ENCODE assay signal across 1 cellular context in genomic region chr19:1856698-1857603, GRCh38.
A peak's percentile ranks its signal among the peaks of the same experiment; 100 is the strongest.
TF ChIP-seq lines count a peak whose summit lies in the region.

No MANE protein-coding gene starts in this region.

TF ChIP-seq in K562, 482 proteins besides CTCF, POLR2A, EP300 and RAD21 (continued from another document and continues in another):
- TF ChIP-seq, protein P1, sequence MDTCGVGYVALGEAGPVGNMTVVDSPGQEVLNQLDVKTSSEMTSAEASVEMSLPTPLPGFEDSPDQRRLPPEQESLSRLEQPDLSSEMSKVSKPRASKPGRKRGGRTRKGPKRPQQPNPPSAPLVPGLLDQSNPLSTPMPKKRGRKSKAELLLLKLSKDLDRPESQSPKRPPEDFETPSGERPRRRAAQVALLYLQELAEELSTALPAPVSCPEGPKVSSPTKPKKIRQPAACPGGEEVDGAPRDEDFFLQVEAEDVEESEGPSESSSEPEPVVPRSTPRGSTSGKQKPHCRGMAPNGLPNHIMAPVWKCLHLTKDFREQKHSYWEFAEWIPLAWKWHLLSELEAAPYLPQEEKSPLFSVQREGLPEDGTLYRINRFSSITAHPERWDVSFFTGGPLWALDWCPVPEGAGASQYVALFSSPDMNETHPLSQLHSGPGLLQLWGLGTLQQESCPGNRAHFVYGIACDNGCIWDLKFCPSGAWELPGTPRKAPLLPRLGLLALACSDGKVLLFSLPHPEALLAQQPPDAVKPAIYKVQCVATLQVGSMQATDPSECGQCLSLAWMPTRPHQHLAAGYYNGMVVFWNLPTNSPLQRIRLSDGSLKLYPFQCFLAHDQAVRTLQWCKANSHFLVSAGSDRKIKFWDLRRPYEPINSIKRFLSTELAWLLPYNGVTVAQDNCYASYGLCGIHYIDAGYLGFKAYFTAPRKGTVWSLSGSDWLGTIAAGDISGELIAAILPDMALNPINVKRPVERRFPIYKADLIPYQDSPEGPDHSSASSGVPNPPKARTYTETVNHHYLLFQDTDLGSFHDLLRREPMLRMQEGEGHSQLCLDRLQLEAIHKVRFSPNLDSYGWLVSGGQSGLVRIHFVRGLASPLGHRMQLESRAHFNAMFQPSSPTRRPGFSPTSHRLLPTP (IDR thresholded peaks at IDR 0.05; ENCODE audit: borderline replicate concordance, extremely low read depth, insufficient read length) = no peak
- TF ChIP-seq ZNF586 (CRISPR knock-in tag; conservative IDR thresholded peaks at IDR 0.05) = no peak
- TF ChIP-seq REST (CRISPR knock-in tag; IDR thresholded peaks at IDR 0.05; ENCODE audit: low read depth) = 0 out of 2 replicates have a peak, but pooled peaks have one; percentile 45
- no peak; the same call in 1 of the 2 replicates for TF ChIP-seq ZBTB40 (IDR thresholded peaks at IDR 0.05)
- no peak for TF ChIP-seq ZBTB40 (CRISPR knock-in tag; IDR thresholded peaks at IDR 0.05)
- TF ChIP-seq, protein P2, sequence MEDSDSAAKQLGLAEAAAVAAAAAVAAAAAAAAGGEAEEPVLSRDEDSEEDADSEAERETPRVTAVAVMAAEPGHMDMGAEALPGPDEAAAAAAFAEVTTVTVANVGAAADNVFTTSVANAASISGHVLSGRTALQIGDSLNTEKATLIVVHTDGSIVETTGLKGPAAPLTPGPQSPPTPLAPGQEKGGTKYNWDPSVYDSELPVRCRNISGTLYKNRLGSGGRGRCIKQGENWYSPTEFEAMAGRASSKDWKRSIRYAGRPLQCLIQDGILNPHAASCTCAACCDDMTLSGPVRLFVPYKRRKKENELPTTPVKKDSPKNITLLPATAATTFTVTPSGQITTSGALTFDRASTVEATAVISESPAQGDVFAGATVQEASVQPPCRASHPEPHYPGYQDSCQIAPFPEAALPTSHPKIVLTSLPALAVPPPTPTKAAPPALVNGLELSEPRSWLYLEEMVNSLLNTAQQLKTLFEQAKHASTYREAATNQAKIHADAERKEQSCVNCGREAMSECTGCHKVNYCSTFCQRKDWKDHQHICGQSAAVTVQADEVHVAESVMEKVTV (CRISPR knock-in tag; IDR thresholded peaks at IDR 0.05) = no peak
- TF ChIP-seq FOXP4 (CRISPR knock-in tag; IDR thresholded peaks at IDR 0.05; ENCODE audit: borderline replicate concordance) = no peak
- TF ChIP-seq MGA (IDR thresholded peaks at IDR 0.05) = no peak
- no peak; the same call in 1 of the 2 replicates for TF ChIP-seq SOX6 (IDR thresholded peaks at IDR 0.05)
- TF ChIP-seq ZNF3 (CRISPR knock-in tag; IDR thresholded peaks at IDR 0.05) = no peak
- no peak for TF ChIP-seq TAF15 (IDR thresholded peaks at IDR 0.05; ENCODE audit: low read depth, low read length)
